ENCODE assay signal across 12 cellular contexts in the genomic region with DNA sequence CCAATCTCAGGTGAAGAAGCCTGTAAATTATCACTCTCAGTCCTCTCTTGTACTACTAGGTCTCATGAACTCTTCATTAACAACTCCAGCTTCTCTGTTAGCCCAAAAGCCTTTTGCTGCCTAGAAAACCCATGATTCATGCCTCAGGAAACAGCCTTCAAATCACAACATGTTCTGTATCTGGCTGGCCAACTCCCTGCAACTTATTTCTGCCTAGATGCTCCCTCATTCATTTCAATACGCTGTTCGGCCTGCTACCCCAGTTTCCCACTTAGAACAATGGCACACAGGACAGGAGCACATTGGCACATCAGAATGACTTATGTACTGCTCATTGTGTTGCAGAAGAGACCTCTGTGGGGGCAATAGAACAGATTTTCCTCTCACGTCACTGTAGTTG. TPM values are rescaled to one million over a fixed set of nuclear protein-coding genes. Genes with fewer than 3 reads are reported as not detected.
"Had no signal": no experiment of that assay in that cellular context is flagged by ENCODE, and none has a peak within 500 bp of the region (broad histone marks: within the 10 kb centered on the region; RNA-seq: fewer than 3 reads in every experiment).

No MANE protein-coding gene starts in this region.

RNA-seq across cellular contexts. Expression of a gene that starts 9.3 kb away (rescaled TPM):
- total RNA-seq: activated CD4-positive, alpha-beta memory T cell treated with anti-CD3 and anti-CD28 coated beads for 36 hours; activated CD4-positive, alpha-beta memory T cell treated with anti-CD3 and anti-CD28 coated beads, Interleukin-2, amount 10 ng/mL, durations not matched to agents 7 days and 5 days; activated CD4-positive, alpha-beta T cell treated with anti-CD3 and anti-CD28 coated beads for 36 hours; activated CD4-positive, alpha-beta T cell treated with anti-CD3 and anti-CD28 coated beads, Interleukin-2, amount 10 ng/mL, durations not matched to agents 24 days and 14 days; activated CD4-positive, alpha-beta T cell treated with anti-CD3 and anti-CD28 coated beads, Interleukin-2, amount 10 ng/mL, durations not matched to agents 7 days and 5 days; activated CD8-positive, alpha-beta memory T cell treated with anti-CD3 and anti-CD28 coated beads for 36 hours; activated CD8-positive, alpha-beta memory T cell treated with anti-CD3 and anti-CD28 coated beads, Interleukin-2, amount 10 ng/mL, durations not matched to agents 7 days and 5 days; activated CD8-positive, alpha-beta T cell treated with anti-CD3 and anti-CD28 coated beads for 36 hours; activated CD8-positive, alpha-beta T cell treated with anti-CD3 and anti-CD28 coated beads, Interleukin-2, amount 10 ng/mL, durations not matched to agents 7 days and 5 days; T-helper 1 cell treated with Interleukin-12 subunit alpha and Interleukin-12 subunit beta and Interleukin-4 antibody, amounts not matched to agents 30 ng/mL and 1 ng/mL, for 36 hours; T-helper 17 cell; T-helper 2 cell treated with Interferon-gamma antibody and Interleukin-4, amounts not matched to agents 100 ng/mL and 5 ng/mL, for 36 hours had no signal
